ENCODE assay signal across 1 cellular context in genomic region chr1:169250022-169250421, GRCh38.
TF ChIP-seq lines count a peak whose summit lies in the region.

No MANE protein-coding gene starts in this region.

TF ChIP-seq in HepG2, 621 proteins besides CTCF, POLR2A, EP300 and RAD21 (continued from another document):
- TF ChIP-seq FIP1L1 (IDR thresholded peaks at IDR 0.05; ENCODE audit: borderline replicate concordance, insufficient read depth, low read depth, low read length) (no peak), BRF2 (CRISPR knock-in tag; IDR thresholded peaks at IDR 0.05) (no peak), ZNF512B (CRISPR knock-in tag; IDR thresholded peaks at IDR 0.05; ENCODE audit: borderline replicate concordance) (no peak), PHF8 (CRISPR knock-in tag; IDR thresholded peaks at IDR 0.05) (no peak), ZFP37 (CRISPR knock-in tag; IDR thresholded peaks at IDR 0.05; ENCODE audit: borderline replicate concordance) (no peak), NCOR1 (IDR thresholded peaks at IDR 0.05; ENCODE audit: borderline replicate concordance, low read length) (no peak), HCFC1 (IDR thresholded peaks at IDR 0.05; ENCODE audit: low read depth, low read length) (no peak), ZNF253 (CRISPR knock-in tag; IDR thresholded peaks at IDR 0.05; ENCODE audit: borderline replicate concordance) (no peak), ZNF558 (CRISPR knock-in tag; IDR thresholded peaks at IDR 0.05; ENCODE audit: borderline replicate concordance) (no peak), POGZ (CRISPR knock-in tag; IDR thresholded peaks at IDR 0.05) (no peak), NFE2L1 (CRISPR knock-in tag; IDR thresholded peaks at IDR 0.05; ENCODE audit: borderline replicate concordance) (no peak), TAF1 (CRISPR knock-in tag; IDR thresholded peaks at IDR 0.05) (no peak)
